In genomic region chr4:92522371-92522770, GRCh38 we compare ENCODE assay signal across 17 cellular contexts.
"Had no signal": no experiment of that assay in that cellular context is flagged by ENCODE, and none has a peak within 500 bp of the region (broad histone marks: within the 10 kb centered on the region; RNA-seq: fewer than 3 reads in every experiment).

No MANE protein-coding gene starts in this region.

- H3K4me3 ChIP-seq: left lung had no signal

- H3K9me3 ChIP-seq: left lung had no signal

- H3K4me3 Mint-ChIP-seq: activated CD4-positive, alpha-beta T cell treated with anti-CD3 and anti-CD28 coated beads, Interleukin-2, amount 10 ng/mL, durations not matched to agents 24 days and 14 days; activated naive CD4-positive, alpha-beta T cell treated with anti-CD3 and anti-CD28 coated beads, Interleukin-2, amount 10 ng/mL, durations not matched to agents 7 days and 5 days; activated naive CD8-positive, alpha-beta T cell treated with anti-CD3 and anti-CD28 coated beads, Interleukin-2, amount 50 U/mL, for 24 hours; brain; naive thymus-derived CD4-positive, alpha-beta T cell; T-helper 2 cell treated with Interferon-gamma antibody and Interleukin-4, amounts not matched to agents 5 μg/mL and 100 μg/mL, for 36 hours had no signal

- H3K27ac Mint-ChIP-seq: activated CD4-positive, alpha-beta T cell treated with anti-CD3 and anti-CD28 coated beads, Interleukin-2, amount 10 ng/mL, durations not matched to agents 24 days and 14 days; activated naive CD4-positive, alpha-beta T cell treated with anti-CD3 and anti-CD28 coated beads, Interleukin-2, amount 10 ng/mL, durations not matched to agents 7 days and 5 days; activated naive CD8-positive, alpha-beta T cell treated with anti-CD3 and anti-CD28 coated beads, Interleukin-2, amount 50 U/mL, for 24 hours; brain; naive thymus-derived CD4-positive, alpha-beta T cell; T-helper 2 cell treated with Interferon-gamma antibody and Interleukin-4, amounts not matched to agents 5 μg/mL and 100 μg/mL, for 36 hours had no signal

- H3K27me3 ChIP-seq: left lung had no signal

- H3K4me1 ChIP-seq: left lung had no signal

- H3K36me3 ChIP-seq: left lung had no signal

- H3K27me3 Mint-ChIP-seq: activated CD4-positive, alpha-beta T cell treated with anti-CD3 and anti-CD28 coated beads, Interleukin-2, amount 10 ng/mL, durations not matched to agents 24 days and 14 days; activated naive CD4-positive, alpha-beta T cell treated with anti-CD3 and anti-CD28 coated beads, Interleukin-2, amount 10 ng/mL, durations not matched to agents 7 days and 5 days; activated naive CD8-positive, alpha-beta T cell treated with anti-CD3 and anti-CD28 coated beads, Interleukin-2, amount 50 U/mL, for 24 hours; brain; naive thymus-derived CD4-positive, alpha-beta T cell had no signal

- ATAC-seq: activated naive CD8-positive, alpha-beta T cell treated with anti-CD3 and anti-CD28 coated beads, Interleukin-2, amount 50 U/mL, for 24 hours; left lung; naive thymus-derived CD4-positive, alpha-beta T cell had no signal

- DNase-seq: activated CD4-positive, alpha-beta T cell treated with anti-CD3 and anti-CD28 coated beads, Interleukin-2, amount 10 ng/mL, durations not matched to agents 24 days and 14 days; activated CD8-positive, alpha-beta memory T cell treated with anti-CD3 and anti-CD28 coated beads, Interleukin-2, amount 50 U/mL, for 4 hours; activated effector memory CD4-positive, alpha-beta T cell treated with Interleukin-2 at 50 U/mL for 16 hours; activated naive CD4-positive, alpha-beta T cell treated with anti-CD3 and anti-CD28 coated beads, Interleukin-2, amount 10 ng/mL, durations not matched to agents 7 days and 5 days; activated naive CD8-positive, alpha-beta T cell treated with anti-CD3 and anti-CD28 coated beads, Interleukin-2, amount 50 U/mL, for 24 hours; activated T-cell treated with anti-CD3 and anti-CD28 coated beads, Interleukin-2, amount 50 U/mL, for 48 hours; anterior cingulate cortex; central memory CD4-positive, alpha-beta T cell; left lung; mammary epithelial cell; naive thymus-derived CD4-positive, alpha-beta T cell; posterior cingulate gyrus; stimulated activated CD4-positive, alpha-beta T cell treated with anti-CD3 and anti-CD28 coated beads, Interleukin-1b, Interleukin-23, amount 100 ng/mL, for 48 hours; stimulated activated CD8-positive, alpha-beta memory T cell treated with anti-CD3 and anti-CD28 coated beads, Interleukin-4, amount 100 ng/mL, for 48 hours; stimulated activated naive CD4-positive, alpha-beta T cell had no signal

- H3K27ac ChIP-seq: left lung had no signal

- H3K36me3 Mint-ChIP-seq: activated naive CD4-positive, alpha-beta T cell treated with anti-CD3 and anti-CD28 coated beads, Interleukin-2, amount 10 ng/mL, durations not matched to agents 7 days and 5 days; brain; naive thymus-derived CD4-positive, alpha-beta T cell had no signal

- H3K4me1 Mint-ChIP-seq: activated CD4-positive, alpha-beta T cell treated with anti-CD3 and anti-CD28 coated beads, Interleukin-2, amount 10 ng/mL, durations not matched to agents 24 days and 14 days; activated naive CD4-positive, alpha-beta T cell treated with anti-CD3 and anti-CD28 coated beads, Interleukin-2, amount 10 ng/mL, durations not matched to agents 7 days and 5 days; activated naive CD8-positive, alpha-beta T cell treated with anti-CD3 and anti-CD28 coated beads, Interleukin-2, amount 50 U/mL, for 24 hours; naive thymus-derived CD4-positive, alpha-beta T cell had no signal

- H3K9me3 Mint-ChIP-seq: activated CD4-positive, alpha-beta T cell treated with anti-CD3 and anti-CD28 coated beads, Interleukin-2, amount 10 ng/mL, durations not matched to agents 24 days and 14 days; activated naive CD4-positive, alpha-beta T cell treated with anti-CD3 and anti-CD28 coated beads, Interleukin-2, amount 10 ng/mL, durations not matched to agents 7 days and 5 days; brain had no signal
